Comparison of ENCODE assay signal across 19 cellular contexts in genomic region chr1:151266315-151266714, GRCh38. TPM values are rescaled to one million over a fixed set of nuclear protein-coding genes. Genes with fewer than 3 reads are reported as not detected.
A peak's percentile ranks its signal among the peaks of the same experiment; 100 is the strongest.
DNase-seq lines count a peak whose midpoint lies in the region; ATAC-seq, FAIRE-seq and TF ChIP-seq lines count a peak whose summit lies in the region.
"Had no signal": no experiment of that assay in that cellular context is flagged by ENCODE, and none has a peak within 500 bp of the region (broad histone marks: within the 10 kb centered on the region; RNA-seq: fewer than 3 reads in every experiment).

No MANE protein-coding gene starts in this region.

- H3K4me2 ChIP-seq in astrocyte (ENCODE audit: low read length) = no peak overlapping the region
- H3K4me2 ChIP-seq: BLaER1 treated with 17β-estradiol and CSF1 and Interleukin-3, amounts not matched to agents 10 nM and 100 nM had no signal

- H3K27me3 ChIP-seq in astrocyte (ENCODE audit: insufficient read depth, low read length) = no peaks in the 10 kb centered on the region
- no peaks in the 10 kb centered on the region for H3K27me3 ChIP-seq in right lobe of liver
- H3K27me3 ChIP-seq: BLaER1 treated with 17β-estradiol and CSF1 and Interleukin-3, amounts not matched to agents 10 nM and 100 nM had no signal

- H3K27ac ChIP-seq in astrocyte (ENCODE audit: low read depth, low read length) (no peak overlapping the region), right lobe of liver (peak overlapping the region in 2 of 3 donors; percentile 46 to 80)
- H3K27ac ChIP-seq: HL-60 had no signal

- H3K9ac ChIP-seq in astrocyte (ENCODE audit: low read length) = no peak overlapping the region

- CTCF ChIA-PET in activated CD8-positive, alpha-beta T cell treated with anti-CD3 and anti-CD28 coated beads, Interleukin-2, amount 10 ng/mL, durations not matched to agents 7 days and 5 days (lab: Charles Lee) = interaction anchor here (1.4 kb wide), 1 partner anchor 13 kb away, joined by 3 read pairs; no protein-coding TSS in a partner anchor
- CTCF ChIA-PET in activated CD8-positive, alpha-beta T cell treated with anti-CD3 and anti-CD28 coated beads for 36 hours (lab: Charles Lee) = interaction anchor here (0.6 to 1.7 kb wide), 3 partner anchors 35 to 904 kb away, joined by 3 to 4 read pairs (median 3); no protein-coding TSS in a partner anchor
- CTCF ChIA-PET in activated CD4-positive, alpha-beta memory T cell treated with anti-CD3 and anti-CD28 coated beads, Interleukin-2, amount 10 ng/mL, durations not matched to agents 7 days and 5 days (lab: Charles Lee) = interaction anchor here (1.2 kb wide), 1 partner anchor 74 kb away, joined by 3 read pairs; no protein-coding TSS in a partner anchor

- no peak overlapping the region for H3K4me3 ChIP-seq in astrocyte (ENCODE audit: insufficient read depth, low read depth, low read length)
- H3K4me3 ChIP-seq in right lobe of liver = no peak overlapping the region
- H3K4me3 ChIP-seq: BLaER1 treated with 17β-estradiol and CSF1 and Interleukin-3, amounts not matched to agents 10 nM and 100 nM; GM12878 had no signal

- H3K36me3 Mint-ChIP-seq in activated CD8-positive, alpha-beta T cell treated with anti-CD3 and anti-CD28 coated beads, Interleukin-2, amount 10 ng/mL, durations not matched to agents 7 days and 5 days (ENCODE audit: low read depth) = peaks cover 49% of the 10 kb centered on the region
- peaks cover 35% of the 10 kb centered on the region for H3K36me3 Mint-ChIP-seq in activated CD8-positive, alpha-beta T cell treated with anti-CD3 and anti-CD28 coated beads for 36 hours (ENCODE audit: low read depth)
- H3K36me3 Mint-ChIP-seq in astrocyte (ENCODE audit: low read depth, unreplicated experiment) = peaks cover 26% of the 10 kb centered on the region
- peaks cover 52 to 61% of the 10 kb centered on the region in 2 donors for H3K36me3 Mint-ChIP-seq in stimulated activated naive B cell treated with anti-CD40 and anti-IgM and Interleukin-4, amounts not matched to agents 10 μg/mL and 1 μg/mL and 100 μg/mL, for 72 hours
- peaks cover 60% of the 10 kb centered on the region for H3K36me3 Mint-ChIP-seq in activated CD4-positive, alpha-beta memory T cell treated with anti-CD3 and anti-CD28 coated beads, Interleukin-2, amount 10 ng/mL, durations not matched to agents 7 days and 5 days (ENCODE audit: low read depth)

- no peaks in the 10 kb centered on the region for H3K27me3 Mint-ChIP-seq in activated CD8-positive, alpha-beta T cell treated with anti-CD3 and anti-CD28 coated beads, Interleukin-2, amount 10 ng/mL, durations not matched to agents 7 days and 5 days (ENCODE audit: low read depth)
- H3K27me3 Mint-ChIP-seq in activated CD8-positive, alpha-beta T cell treated with anti-CD3 and anti-CD28 coated beads for 36 hours = no peaks in the 10 kb centered on the region
- no peaks in the 10 kb centered on the region for H3K27me3 Mint-ChIP-seq in astrocyte (ENCODE audit: low read depth, unreplicated experiment)
- H3K27me3 Mint-ChIP-seq in stimulated activated naive B cell treated with anti-CD40 and anti-IgM and Interleukin-4, amounts not matched to agents 10 μg/mL and 1 μg/mL and 100 μg/mL, for 72 hours = no peaks in the 10 kb centered on the region
- H3K27me3 Mint-ChIP-seq in activated CD4-positive, alpha-beta memory T cell treated with anti-CD3 and anti-CD28 coated beads, Interleukin-2, amount 10 ng/mL, durations not matched to agents 7 days and 5 days = no peaks in the 10 kb centered on the region
- H3K27me3 Mint-ChIP-seq: CD4-positive, CD25-positive, alpha-beta regulatory T cell had no signal

- peaks cover 16% of the 10 kb centered on the region for H3K79me2 ChIP-seq in astrocyte (ENCODE audit: insufficient read depth, low read length)

- POLR2A ChIA-PET in activated CD8-positive, alpha-beta T cell treated with anti-CD3 and anti-CD28 coated beads, Interleukin-2, amount 10 ng/mL, durations not matched to agents 7 days and 5 days (lab: Charles Lee) = interaction anchor here (1.2 to 1.3 kb wide), 2 partner anchors 14 to 15 kb away, joined by 3 read pairs; no protein-coding TSS in a partner anchor
- POLR2A ChIA-PET in activated CD8-positive, alpha-beta T cell treated with anti-CD3 and anti-CD28 coated beads for 36 hours (lab: Charles Lee) = interaction anchor here (1.0 to 1.1 kb wide), 2 partner anchors 11 to 15 kb away, joined by 3 read pairs; no protein-coding TSS in a partner anchor
- POLR2A ChIA-PET in activated CD4-positive, alpha-beta memory T cell treated with anti-CD3 and anti-CD28 coated beads, Interleukin-2, amount 10 ng/mL, durations not matched to agents 7 days and 5 days (lab: Charles Lee) = interaction anchor here (1.0 to 1.5 kb wide), 3 partner anchors 9 to 78 kb away, joined by 3 read pairs; partner anchors contain the start of gene PSMD4

- FAIRE-seq in astrocyte (lab: Jason Lieb, UNC) = no peak
- FAIRE-seq: GM12878, GM18507, GM19239, H54 had no signal

- H3K27ac Mint-ChIP-seq in activated CD8-positive, alpha-beta T cell treated with anti-CD3 and anti-CD28 coated beads, Interleukin-2, amount 10 ng/mL, durations not matched to agents 7 days and 5 days = peak overlapping the region; percentile 32
- H3K27ac Mint-ChIP-seq in activated CD8-positive, alpha-beta T cell treated with anti-CD3 and anti-CD28 coated beads for 36 hours = no peak overlapping the region
- H3K27ac Mint-ChIP-seq in astrocyte (ENCODE audit: unreplicated experiment) = peak overlapping the region; percentile 34
- H3K27ac Mint-ChIP-seq in stimulated activated naive B cell treated with anti-CD40 and anti-IgM and Interleukin-4, amounts not matched to agents 10 μg/mL and 1 μg/mL and 100 μg/mL, for 72 hours = peak overlapping the region; percentile 67
- no peak overlapping the region for H3K27ac Mint-ChIP-seq in activated CD4-positive, alpha-beta memory T cell treated with anti-CD3 and anti-CD28 coated beads, Interleukin-2, amount 10 ng/mL, durations not matched to agents 7 days and 5 days

- H3K9me3 ChIP-seq in astrocyte (ENCODE audit: insufficient read depth, low read depth, low read length) = no peaks in the 10 kb centered on the region
- no peaks in the 10 kb centered on the region for H3K9me3 ChIP-seq in right lobe of liver
- H3K9me3 ChIP-seq: BLaER1 treated with 17β-estradiol and CSF1 and Interleukin-3, amounts not matched to agents 10 nM and 100 nM had no signal

- intact Hi-C loops in activated CD8-positive, alpha-beta T cell treated with anti-CD3 and anti-CD28 coated beads for 36 hours (cut with micrococcal nuclease) = no loop called here
- intact Hi-C loops in right lobe of liver (cut with DNase I) = no loop called here

- whole genome bisulfite sequencing in right lobe of liver (ENCODE audit: insufficient coverage, low coverage, low lambda C conversion rate, missing lambda C conversion rate) = 17% methylated on average over 1 of the region's 3 CpGs

- no peaks in the 10 kb centered on the region for H3K9me3 Mint-ChIP-seq in activated CD8-positive, alpha-beta T cell treated with anti-CD3 and anti-CD28 coated beads, Interleukin-2, amount 10 ng/mL, durations not matched to agents 7 days and 5 days (ENCODE audit: insufficient read depth)
- no peaks in the 10 kb centered on the region for H3K9me3 Mint-ChIP-seq in activated CD8-positive, alpha-beta T cell treated with anti-CD3 and anti-CD28 coated beads for 36 hours
- H3K9me3 Mint-ChIP-seq in astrocyte (ENCODE audit: unreplicated experiment) = no peaks in the 10 kb centered on the region
- H3K9me3 Mint-ChIP-seq in stimulated activated naive B cell treated with anti-CD40 and anti-IgM and Interleukin-4, amounts not matched to agents 10 μg/mL and 1 μg/mL and 100 μg/mL, for 72 hours = no peaks in the 10 kb centered on the region
- no peaks in the 10 kb centered on the region for H3K9me3 Mint-ChIP-seq in activated CD4-positive, alpha-beta memory T cell treated with anti-CD3 and anti-CD28 coated beads, Interleukin-2, amount 10 ng/mL, durations not matched to agents 7 days and 5 days
- H3K9me3 Mint-ChIP-seq: CD4-positive, CD25-positive, alpha-beta regulatory T cell had no signal

- no peaks in the 10 kb centered on the region for H3K4me1 ChIP-seq in astrocyte (ENCODE audit: insufficient read depth, low read length)
- peaks cover 0 to 22% (median 7%) of the 10 kb centered on the region in 4 donors for H3K4me1 ChIP-seq in right lobe of liver

- DNase-seq in activated CD8-positive, alpha-beta T cell treated with anti-CD3 and anti-CD28 coated beads, Interleukin-2, amount 10 ng/mL, durations not matched to agents 7 days and 5 days = no peak
- DNase-seq in activated CD8-positive, alpha-beta T cell treated with anti-CD3 and anti-CD28 coated beads for 36 hours = no peak
- no peak for DNase-seq in astrocyte (ENCODE audit: low read depth)
- peak in 2 of 3 donors; percentile 82 to 87 for DNase-seq in right lobe of liver
- DNase-seq in stimulated activated naive B cell treated with anti-CD40 and anti-IgM and Interleukin-4, amounts not matched to agents 10 μg/mL and 1 μg/mL and 100 μg/mL, for 72 hours = no peak
- no peak for DNase-seq in NCI-H2081 treated with DMSO at 0.1 percent for 48 hours (lab: John Stamatoyannopoulos, UW)
- no peak for DNase-seq in activated CD4-positive, alpha-beta memory T cell treated with anti-CD3 and anti-CD28 coated beads, Interleukin-2, amount 10 ng/mL, durations not matched to agents 7 days and 5 days
- DNase-seq: ACHN; Calu3; CD4-positive, CD25-positive, alpha-beta regulatory T cell; DMS 273 treated with DMSO at 0.1 percent for 48 hours had no signal

- H3K36me3 ChIP-seq in astrocyte (ENCODE audit: insufficient read depth, low read length) = peaks cover 31% of the 10 kb centered on the region
- peaks cover 0 to 66% (median 19%) of the 10 kb centered on the region in 4 donors for H3K36me3 ChIP-seq in right lobe of liver

- H2AFZ ChIP-seq in astrocyte (ENCODE audit: low read depth, low read length) = no peak overlapping the region

- H3K4me3 Mint-ChIP-seq in activated CD8-positive, alpha-beta T cell treated with anti-CD3 and anti-CD28 coated beads, Interleukin-2, amount 10 ng/mL, durations not matched to agents 7 days and 5 days = no peak overlapping the region
- H3K4me3 Mint-ChIP-seq in activated CD8-positive, alpha-beta T cell treated with anti-CD3 and anti-CD28 coated beads for 36 hours = no peak overlapping the region
- H3K4me3 Mint-ChIP-seq in astrocyte (ENCODE audit: unreplicated experiment) = no peak overlapping the region
- no peak overlapping the region for H3K4me3 Mint-ChIP-seq in stimulated activated naive B cell treated with anti-CD40 and anti-IgM and Interleukin-4, amounts not matched to agents 10 μg/mL and 1 μg/mL and 100 μg/mL, for 72 hours
- no peak overlapping the region for H3K4me3 Mint-ChIP-seq in activated CD4-positive, alpha-beta memory T cell treated with anti-CD3 and anti-CD28 coated beads, Interleukin-2, amount 10 ng/mL, durations not matched to agents 7 days and 5 days
- H3K4me3 Mint-ChIP-seq: CD4-positive, CD25-positive, alpha-beta regulatory T cell had no signal

- ATAC-seq in activated CD8-positive, alpha-beta T cell treated with anti-CD3 and anti-CD28 coated beads, Interleukin-2, amount 10 ng/mL, durations not matched to agents 7 days and 5 days = no peak
- no peak for ATAC-seq in activated CD8-positive, alpha-beta T cell treated with anti-CD3 and anti-CD28 coated beads for 36 hours
- ATAC-seq in right lobe of liver (peak; percentile 55 to 87 (median 70)), GM21825 (IDR thresholded peaks at IDR 0.05; ENCODE audit: unreplicated experiment) (no peak)
- ATAC-seq in stimulated activated naive B cell treated with anti-CD40 and anti-IgM and Interleukin-4, amounts not matched to agents 10 μg/mL and 1 μg/mL and 100 μg/mL, for 72 hours (replicated peaks) = no peak
- ATAC-seq: GM12878, HCT116 had no signal

- TF ChIP-seq POLR2A in right lobe of liver (IDR thresholded peaks at IDR 0.05) = no peak

- no peaks in the 10 kb centered on the region for H3K4me1 Mint-ChIP-seq in activated CD8-positive, alpha-beta T cell treated with anti-CD3 and anti-CD28 coated beads, Interleukin-2, amount 10 ng/mL, durations not matched to agents 7 days and 5 days (ENCODE audit: low read depth)
- peaks cover 1% of the 10 kb centered on the region for H3K4me1 Mint-ChIP-seq in activated CD8-positive, alpha-beta T cell treated with anti-CD3 and anti-CD28 coated beads for 36 hours (ENCODE audit: low read depth)
- H3K4me1 Mint-ChIP-seq in astrocyte (ENCODE audit: low read depth, unreplicated experiment) = peaks cover 4% of the 10 kb centered on the region
- peaks cover 11 to 31% of the 10 kb centered on the region in 2 donors for H3K4me1 Mint-ChIP-seq in stimulated activated naive B cell treated with anti-CD40 and anti-IgM and Interleukin-4, amounts not matched to agents 10 μg/mL and 1 μg/mL and 100 μg/mL, for 72 hours
- peaks cover 2% of the 10 kb centered on the region for H3K4me1 Mint-ChIP-seq in activated CD4-positive, alpha-beta memory T cell treated with anti-CD3 and anti-CD28 coated beads, Interleukin-2, amount 10 ng/mL, durations not matched to agents 7 days and 5 days

- no peak for TF ChIP-seq CTCF in activated CD8-positive, alpha-beta T cell treated with anti-CD3 and anti-CD28 coated beads for 36 hours (IDR thresholded peaks at IDR 0.05)
- TF ChIP-seq CTCF in astrocyte (IDR thresholded peaks at IDR 0.05; ENCODE audit: insufficient read depth, low read depth, low read length) (no peak), right lobe of liver (IDR thresholded peaks at IDR 0.05) (no peak)

- peaks cover 13% of the 10 kb centered on the region for H4K20me1 ChIP-seq in astrocyte (ENCODE audit: insufficient read depth, low read length)

RNA-seq across cellular contexts. Expression of gene PSMD4, which starts 11.8 kb away (rescaled TPM):
- 100 to 1,000 TPM; 194 to 210 TPM for total RNA-seq in activated CD8-positive, alpha-beta T cell treated with anti-CD3 and anti-CD28 coated beads, Interleukin-2, amount 10 ng/mL, durations not matched to agents 7 days and 5 days
- 100 to 1,000 TPM; 203 to 214 TPM for total RNA-seq in activated CD8-positive, alpha-beta T cell treated with anti-CD3 and anti-CD28 coated beads for 36 hours
- 154 and 171 TPM in 2 replicates for total RNA-seq in astrocyte
- total RNA-seq in right lobe of liver = 10 to 100 TPM; 72.2 to 95.6 (median 79.1) TPM
- total RNA-seq in activated CD4-positive, alpha-beta memory T cell treated with anti-CD3 and anti-CD28 coated beads, Interleukin-2, amount 10 ng/mL, durations not matched to agents 7 days and 5 days = 100 to 1,000 TPM; 178 to 188 TPM

RNA-seq across cellular contexts. Expression of gene ZNF687, which starts 15.8 kb away (rescaled TPM):
- total RNA-seq in activated CD8-positive, alpha-beta T cell treated with anti-CD3 and anti-CD28 coated beads, Interleukin-2, amount 10 ng/mL, durations not matched to agents 7 days and 5 days = 10 to 100 TPM; 25.5 to 26.6 TPM
- total RNA-seq in activated CD8-positive, alpha-beta T cell treated with anti-CD3 and anti-CD28 coated beads for 36 hours = 10 to 100 TPM; 27.3 to 29.5 TPM
- total RNA-seq in astrocyte (15.4 and 19.1 TPM in 2 replicates), right lobe of liver (10 to 100 TPM in 3 of 6 experiments, 1 to 10 TPM in 3; 7.6 to 14.2 (median 10.1) TPM)
- 10 to 100 TPM; 31.4 to 32.6 TPM for total RNA-seq in activated CD4-positive, alpha-beta memory T cell treated with anti-CD3 and anti-CD28 coated beads, Interleukin-2, amount 10 ng/mL, durations not matched to agents 7 days and 5 days

Comparison
In these comparisons a context has a peak if more than half of its experiments do, and no peak if none do; other contexts are left out.
1. H3K27ac Mint-ChIP-seq: peak in activated CD8-positive, alpha-beta T cell treated with anti-CD3 and anti-CD28 coated beads, Interleukin-2, amount 10 ng/mL, durations not matched to agents 7 days and 5 days (single experiment), astrocyte (single experiment) and stimulated activated naive B cell treated with anti-CD40 and anti-IgM and Interleukin-4, amounts not matched to agents 10 μg/mL and 1 μg/mL and 100 μg/mL, for 72 hours (single experiment); none in activated CD8-positive, alpha-beta T cell treated with anti-CD3 and anti-CD28 coated beads for 36 hours (single experiment) and activated CD4-positive, alpha-beta memory T cell treated with anti-CD3 and anti-CD28 coated beads, Interleukin-2, amount 10 ng/mL, durations not matched to agents 7 days and 5 days (single experiment).
2. ATAC-seq: peak in right lobe of liver (4 of 4); none in activated CD8-positive, alpha-beta T cell treated with anti-CD3 and anti-CD28 coated beads, Interleukin-2, amount 10 ng/mL, durations not matched to agents 7 days and 5 days (single experiment), activated CD8-positive, alpha-beta T cell treated with anti-CD3 and anti-CD28 coated beads for 36 hours (single experiment), stimulated activated naive B cell treated with anti-CD40 and anti-IgM and Interleukin-4, amounts not matched to agents 10 μg/mL and 1 μg/mL and 100 μg/mL, for 72 hours (0 of 2) and GM21825 (single experiment).
3. DNase-seq: peak in right lobe of liver (2 of 3); none in activated CD8-positive, alpha-beta T cell treated with anti-CD3 and anti-CD28 coated beads, Interleukin-2, amount 10 ng/mL, durations not matched to agents 7 days and 5 days (single experiment), activated CD8-positive, alpha-beta T cell treated with anti-CD3 and anti-CD28 coated beads for 36 hours (single experiment), astrocyte (single experiment), stimulated activated naive B cell treated with anti-CD40 and anti-IgM and Interleukin-4, amounts not matched to agents 10 μg/mL and 1 μg/mL and 100 μg/mL, for 72 hours (single experiment), NCI-H2081 treated with DMSO at 0.1 percent for 48 hours (single experiment) and activated CD4-positive, alpha-beta memory T cell treated with anti-CD3 and anti-CD28 coated beads, Interleukin-2, amount 10 ng/mL, durations not matched to agents 7 days and 5 days (single experiment).